ENCODE assay signal across 10 cellular contexts in the genomic region with DNA sequence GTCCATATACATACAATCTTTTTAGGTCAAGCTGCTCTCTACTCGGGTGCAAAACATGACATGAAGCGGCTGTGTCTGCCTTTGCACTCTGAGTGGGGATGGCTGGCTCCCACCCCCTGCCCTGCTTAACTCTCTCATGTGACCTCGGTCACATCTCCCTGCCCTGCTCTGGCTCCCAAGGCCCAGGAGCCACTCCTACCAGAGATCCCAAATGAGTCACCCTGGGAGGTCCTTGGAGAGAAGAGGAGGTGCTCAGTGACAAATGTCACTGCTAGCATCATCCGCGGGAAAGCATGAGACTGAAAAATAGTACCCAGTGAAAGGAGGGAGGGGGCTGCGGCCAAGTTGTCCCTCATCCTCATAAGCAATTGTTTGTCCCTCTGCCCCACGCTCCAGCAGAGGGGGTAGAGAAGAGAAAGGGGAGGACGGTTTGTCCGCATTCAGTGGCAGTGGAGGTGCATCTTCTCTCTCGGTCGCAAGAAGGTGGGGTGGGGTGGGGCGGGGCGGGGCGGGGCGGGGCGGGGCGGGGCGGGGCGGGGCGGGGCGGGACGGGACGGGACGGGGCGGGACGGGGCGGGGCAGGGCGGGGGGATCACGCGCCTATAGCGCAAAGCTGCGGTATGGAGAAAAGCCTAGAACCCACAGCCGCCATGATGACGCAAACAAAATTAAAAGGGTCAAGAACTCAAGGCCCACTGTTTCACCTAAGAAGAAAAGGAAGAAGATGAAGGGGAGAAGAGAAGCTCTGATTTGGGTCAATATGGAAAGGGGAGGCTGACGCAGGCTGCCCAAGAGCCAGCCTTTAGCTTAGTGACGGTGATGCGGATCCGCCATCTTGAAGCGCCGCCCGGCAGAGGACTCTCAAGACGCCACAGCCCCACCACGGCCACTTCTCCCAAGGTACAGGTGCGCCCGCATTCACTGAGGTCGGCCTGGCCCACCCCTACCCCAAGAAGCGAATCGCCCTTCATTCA.
A peak's percentile ranks its signal among the peaks of the same experiment; 100 is the strongest.
DNase-seq lines count a peak whose midpoint lies in the region; ATAC-seq and TF ChIP-seq lines count a peak whose summit lies in the region.
"Had no signal": no experiment of that assay in that cellular context is flagged by ENCODE, and none has a peak within 500 bp of the region (broad histone marks: within the 10 kb centered on the region; RNA-seq: fewer than 3 reads in every experiment).

No MANE protein-coding gene starts in this region.

- H3K4me3 ChIP-seq in esophagus squamous epithelium (peak overlapping the region in 3 of 4 donors; percentile 2 to 75 (median 60)), osteoblast (ENCODE audit: insufficient read depth, low read length) (no peak overlapping the region), vagina (peak overlapping the region; percentile 57 to 81)

- H3K27me3 ChIP-seq in esophagus squamous epithelium (no peaks in the 10 kb centered on the region), osteoblast (ENCODE audit: insufficient read depth, low read length) (no peaks in the 10 kb centered on the region), vagina (no peaks in the 10 kb centered on the region)

- H3K36me3 Mint-ChIP-seq in activated naive CD4-positive, alpha-beta T cell treated with anti-CD3 and anti-CD28 coated beads, Interleukin-2, amount 50 U/mL, for 24 hours: peaks cover 10% of the 10 kb centered on the region

- peaks cover 40 to 100% (median 58%) of the 10 kb centered on the region in 3 donors for H3K4me1 ChIP-seq in esophagus squamous epithelium
- H3K4me1 ChIP-seq in osteoblast (ENCODE audit: insufficient read depth, low read length): peaks cover 29% of the 10 kb centered on the region
- peaks cover 95% of the 10 kb centered on the region for H3K4me1 ChIP-seq in vagina

- peak overlapping the region; percentile 7 to 95 (median 62) for H3K27ac ChIP-seq in esophagus squamous epithelium
- peak overlapping the region; percentile 71 for H3K27ac ChIP-seq in osteoblast (ENCODE audit: low read depth, low read length)
- H3K27ac ChIP-seq in vagina: peak overlapping the region; percentile 64

- H3K27me3 Mint-ChIP-seq in activated naive CD4-positive, alpha-beta T cell treated with anti-CD3 and anti-CD28 coated beads, Interleukin-2, amount 50 U/mL, for 24 hours: no peaks in the 10 kb centered on the region

- H3K4me2 ChIP-seq in osteoblast (ENCODE audit: insufficient read depth, low read length): peak overlapping the region; percentile 71

- H3K36me3 ChIP-seq in esophagus squamous epithelium (peaks cover 22 to 89% (median 28%) of the 10 kb centered on the region in 3 donors), osteoblast (ENCODE audit: insufficient read depth, low read length) (peaks cover 28% of the 10 kb centered on the region), vagina (peaks cover 0 to 48% of the 10 kb centered on the region in 2 donors)

- peaks cover 10% of the 10 kb centered on the region for H4K20me1 ChIP-seq in osteoblast (ENCODE audit: insufficient read depth, low read length)

- H3K27ac Mint-ChIP-seq in activated naive CD4-positive, alpha-beta T cell treated with anti-CD3 and anti-CD28 coated beads, Interleukin-2, amount 50 U/mL, for 24 hours: peak overlapping the region; percentile 89

- intact Hi-C loops in esophagus squamous epithelium (cut with DNase I): no loop called here
- intact Hi-C loops in vagina (cut with DNase I): no loop called here

- H3K4me1 Mint-ChIP-seq in activated naive CD4-positive, alpha-beta T cell treated with anti-CD3 and anti-CD28 coated beads, Interleukin-2, amount 50 U/mL, for 24 hours: peaks cover 92% of the 10 kb centered on the region

- H2AFZ ChIP-seq in osteoblast (ENCODE audit: low read length): no peak overlapping the region

- WGBS in esophagus squamous epithelium, 2 donors: 84 to 94% methylated on average over 16 to 18 of the region's 48 CpGs

- H3K79me2 ChIP-seq in osteoblast (ENCODE audit: insufficient read depth, low read length): peaks cover 42% of the 10 kb centered on the region

- H3K9me3 Mint-ChIP-seq in activated naive CD4-positive, alpha-beta T cell treated with anti-CD3 and anti-CD28 coated beads, Interleukin-2, amount 50 U/mL, for 24 hours: no peaks in the 10 kb centered on the region

- H3K9me3 ChIP-seq in esophagus squamous epithelium (no peaks in the 10 kb centered on the region), osteoblast (ENCODE audit: low read depth, low read length) (no peaks in the 10 kb centered on the region), vagina (no peaks in the 10 kb centered on the region)

- H3K4me3 Mint-ChIP-seq in activated naive CD4-positive, alpha-beta T cell treated with anti-CD3 and anti-CD28 coated beads, Interleukin-2, amount 50 U/mL, for 24 hours: no peak overlapping the region

- TF ChIP-seq CTCF in esophagus squamous epithelium (IDR thresholded peaks at IDR 0.05) (no peak), osteoblast (IDR thresholded peaks at IDR 0.05; ENCODE audit: extremely low read depth, low read depth, low read length) (no peak), vagina (IDR thresholded peaks at IDR 0.05) (no peak)

- no peak for DNase-seq in activated naive CD4-positive, alpha-beta T cell treated with Interleukin-2 at 50 U/mL for 16 hours
- DNase-seq in esophagus squamous epithelium (lab: John Stamatoyannopoulos, UW): no peak
- DNase-seq in osteoblast (ENCODE audit: insufficient read length, low spot score, missing footprints): peak; percentile 69
- DNase-seq in vagina (ENCODE audit: extremely low spot score in 2 of 2): no peak
- no peak for DNase-seq in T-helper 2 cell
- DNase-seq: activated CD4-positive, alpha-beta T cell treated with anti-CD3 and anti-CD28 coated beads for 4 hours; NK-92 treated with Interleukin-12 subunit alpha and Interleukin-12 subunit beta, amount 100 ng/mL, for 24 hours had no signal

- no peak for TF ChIP-seq POLR2A in esophagus squamous epithelium (IDR thresholded peaks at IDR 0.05)
- no peak for TF ChIP-seq POLR2A in vagina (IDR thresholded peaks at IDR 0.05)

- no peak for ATAC-seq in HG03521 (IDR thresholded peaks at IDR 0.05; ENCODE audit: unreplicated experiment)
- ATAC-seq in HG03108 (IDR thresholded peaks at IDR 0.05; ENCODE audit: unreplicated experiment): no peak
